In the genomic region with DNA sequence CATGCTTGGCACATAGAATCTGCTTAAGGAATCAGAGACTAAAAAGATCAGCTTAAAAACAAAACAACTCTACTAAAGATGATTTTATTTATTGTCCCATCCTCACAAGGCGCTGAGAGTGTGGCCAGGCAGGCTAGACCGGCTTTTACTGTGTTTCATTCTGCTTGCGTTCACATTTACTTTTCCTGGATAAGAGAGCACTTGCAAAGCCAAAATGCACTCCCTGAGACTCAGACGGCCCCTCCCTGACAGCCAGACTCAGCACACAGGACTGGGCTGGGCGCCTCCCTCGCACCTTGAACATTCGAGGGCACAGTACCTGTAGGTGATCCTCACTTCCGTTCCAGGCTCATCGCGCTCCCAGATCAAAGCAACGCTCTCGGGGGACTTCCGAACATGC, we compare ENCODE assay signal across 27 cellular contexts. TPM values are rescaled to one million over a fixed set of nuclear protein-coding genes. Genes with fewer than 3 reads are reported as not detected.
A peak's percentile ranks its signal among the peaks of the same experiment; 100 is the strongest.
DNase-seq lines count a peak whose midpoint lies in the region; ATAC-seq and TF ChIP-seq lines count a peak whose summit lies in the region.
"Had no signal": no experiment of that assay in that cellular context is flagged by ENCODE, and none has a peak within 500 bp of the region (broad histone marks: within the 10 kb centered on the region; RNA-seq: fewer than 3 reads in every experiment).

No MANE protein-coding gene starts in this region.

- no peak overlapping the region for H3K4me3 ChIP-seq in transverse colon
- H3K4me3 ChIP-seq in gastroesophageal sphincter: no peak overlapping the region
- no peak overlapping the region for H3K4me3 ChIP-seq in HAP-1
- H3K4me3 ChIP-seq: hepatocyte, skin epidermis had no signal

- H3K9me3 Mint-ChIP-seq in chondrocyte (ENCODE audit: low read depth): no peaks in the 10 kb centered on the region
- H3K9me3 Mint-ChIP-seq in neural crest cell: no peaks in the 10 kb centered on the region
- H3K9me3 Mint-ChIP-seq: activated B cell treated with CpG ODN at 0.5 μM for 24 hours; activated CD8-positive, alpha-beta T cell treated with anti-CD3 and anti-CD28 coated beads for 36 hours; activated naive CD4-positive, alpha-beta T cell treated with anti-CD3 and anti-CD28 coated beads, Interleukin-2, amount 50 U/mL, for 24 hours; activated T-cell treated with anti-CD3 and anti-CD28 coated beads, Interleukin-2, amount 50 U/mL, for 4 hours; memory B cell; naive thymus-derived CD8-positive, alpha-beta T cell; stimulated activated naive CD8-positive, alpha-beta T cell treated with anti-CD3 and anti-CD28 coated beads, Interleukin-15, amount 100 ng/mL, for 72 hours had no signal

- WGBS in transverse colon (ENCODE audit: low coverage in 1 of 2), 2 donors: 91 to 100% methylated on average over 2 to 13 of the region's 13 CpGs
- 93 to 94% methylated on average over 3 to 6 of the region's 13 CpGs for WGBS in gastroesophageal sphincter (ENCODE audit: low coverage in 1 of 2), 2 donors

- no peaks in the 10 kb centered on the region for H3K9me3 ChIP-seq in transverse colon
- no peaks in the 10 kb centered on the region for H3K9me3 ChIP-seq in gastroesophageal sphincter
- no peaks in the 10 kb centered on the region for H3K9me3 ChIP-seq in HAP-1
- H3K9me3 ChIP-seq: BE2C had no signal

- H3K27ac Mint-ChIP-seq in chondrocyte (ENCODE audit: unreplicated experiment): no peak overlapping the region
- peak overlapping the region; percentile 62 for H3K27ac Mint-ChIP-seq in neural crest cell (ENCODE audit: unreplicated experiment)
- H3K27ac Mint-ChIP-seq: activated B cell treated with CpG ODN at 0.5 μM for 24 hours; activated CD8-positive, alpha-beta T cell treated with anti-CD3 and anti-CD28 coated beads for 36 hours; memory B cell; stimulated activated naive CD8-positive, alpha-beta T cell treated with anti-CD3 and anti-CD28 coated beads, Interleukin-15, amount 100 ng/mL, for 72 hours had no signal

- TF ChIP-seq CTCF in chondrocyte (IDR thresholded peaks at IDR 0.05) (no peak), neural crest cell (conservative IDR thresholded peaks at IDR 0.05) (no peak), transverse colon (IDR thresholded peaks at IDR 0.05) (no peak), gastroesophageal sphincter (IDR thresholded peaks at IDR 0.05) (no peak)

- H3K4me3 Mint-ChIP-seq in chondrocyte (ENCODE audit: unreplicated experiment): no peak overlapping the region
- H3K4me3 Mint-ChIP-seq in neural crest cell: no peak overlapping the region
- H3K4me3 Mint-ChIP-seq: activated B cell treated with CpG ODN at 0.5 μM for 24 hours; activated CD8-positive, alpha-beta T cell treated with anti-CD3 and anti-CD28 coated beads for 36 hours; activated naive CD4-positive, alpha-beta T cell treated with anti-CD3 and anti-CD28 coated beads, Interleukin-2, amount 50 U/mL, for 24 hours; activated T-cell treated with anti-CD3 and anti-CD28 coated beads, Interleukin-2, amount 50 U/mL, for 4 hours; memory B cell; stimulated activated naive CD8-positive, alpha-beta T cell treated with anti-CD3 and anti-CD28 coated beads, Interleukin-15, amount 100 ng/mL, for 72 hours had no signal

- no peak for TF ChIP-seq EP300 in transverse colon (IDR thresholded peaks at IDR 0.05; ENCODE audit: low read depth)
- TF ChIP-seq EP300 in gastroesophageal sphincter (IDR thresholded peaks at IDR 0.05): no peak

- in situ Hi-C loops in transverse colon (cut with MboI; ENCODE audit: low pct_ligation_motif_present in 1 of 4, low pct_unique_long_range_greater_than_20kb in 1 of 4, low sequenced_read_pairs in 3 of 4) (no loop called here), HAP-1 (cut with MboI; ENCODE audit: low sequenced_read_pairs) (no loop called here)

- TF ChIP-seq POLR2A in transverse colon (IDR thresholded peaks at IDR 0.05) (no peak), gastroesophageal sphincter (IDR thresholded peaks at IDR 0.05) (no peak)

- intact Hi-C loops in cardiac septum (cut with DNase I): no loop called here
- intact Hi-C loops in Right ventricle myocardium inferior (cut with DNase I): no loop called here
- intact Hi-C loops in transverse colon (cut with DNase I; ENCODE audit: low total_unique reads): no loop called here

- H3K4me1 Mint-ChIP-seq in chondrocyte (ENCODE audit: low read depth) (peaks cover 10% of the 10 kb centered on the region), neural crest cell (peaks cover 23% of the 10 kb centered on the region)

- peaks cover 0 to 6% (median 0%) of the 10 kb centered on the region in 4 donors for H3K36me3 ChIP-seq in transverse colon
- H3K36me3 ChIP-seq in gastroesophageal sphincter: peaks cover 0 to 33% of the 10 kb centered on the region in 2 donors
- no peaks in the 10 kb centered on the region for H3K36me3 ChIP-seq in HAP-1 (replicated peaks)
- H3K36me3 ChIP-seq: BE2C had no signal

- peak; percentile 50 for DNase-seq in cardiac septum (ENCODE audit: low spot score)
- no peak for DNase-seq in Right ventricle myocardium inferior (ENCODE audit: missing footprints)
- peak; percentile 65 for DNase-seq in chondrocyte (ENCODE audit: low spot score)
- no peak for DNase-seq in neural crest cell (ENCODE audit: low read depth, low spot score)
- peak; percentile 6 for DNase-seq in transverse colon
- DNase-seq in NCI-H2227 treated with DMSO at 0.1 percent for 48 hours (lab: John Stamatoyannopoulos, UW): no peak
- DNase-seq in HAP-1 (ENCODE audit: low spot score in 2 of 2): no peak
- DNase-seq: activated B cell treated with CpG ODN at 0.5 μM for 24 hours; activated CD8-positive, alpha-beta T cell treated with anti-CD3 and anti-CD28 coated beads for 36 hours; activated T-cell treated with anti-CD3 and anti-CD28 coated beads, Interleukin-2, amount 50 U/mL, for 4 hours; BE2C; NCI-H1417; NCI-H2107; NCI-H510A treated with DMSO at 0.1 percent for 48 hours; stimulated activated CD4-positive, alpha-beta T cell treated with anti-CD3 and anti-CD28 coated beads, Interleukin-2, amount 100 ng/mL, for 48 hours; stimulated activated naive CD8-positive, alpha-beta T cell treated with anti-CD3 and anti-CD28 coated beads, Interleukin-15, amount 100 ng/mL, for 72 hours had no signal

- H3K27ac ChIP-seq in transverse colon (no peak overlapping the region), gastroesophageal sphincter (no peak overlapping the region)
- H3K27ac ChIP-seq: hepatocyte, parathyroid adenoma had no signal

- H3K4me1 ChIP-seq in transverse colon (peaks cover 10 to 46% (median 37%) of the 10 kb centered on the region in 4 donors), gastroesophageal sphincter (peaks cover 11 to 98% (median 73%) of the 10 kb centered on the region in 3 donors), HAP-1 (no peaks in the 10 kb centered on the region)
- H3K4me1 ChIP-seq: BE2C, parathyroid adenoma had no signal

- H3K27me3 Mint-ChIP-seq in chondrocyte (ENCODE audit: low read depth) (peaks cover 10% of the 10 kb centered on the region), neural crest cell (ENCODE audit: low read depth) (peaks cover 3% of the 10 kb centered on the region)
- H3K27me3 Mint-ChIP-seq: activated B cell treated with CpG ODN at 0.5 μM for 24 hours; activated CD8-positive, alpha-beta T cell treated with anti-CD3 and anti-CD28 coated beads for 36 hours; activated naive CD4-positive, alpha-beta T cell treated with anti-CD3 and anti-CD28 coated beads, Interleukin-2, amount 50 U/mL, for 24 hours; memory B cell; naive thymus-derived CD8-positive, alpha-beta T cell; stimulated activated naive CD8-positive, alpha-beta T cell treated with anti-CD3 and anti-CD28 coated beads, Interleukin-15, amount 100 ng/mL, for 72 hours had no signal

- peaks cover 1% of the 10 kb centered on the region for H3K36me3 Mint-ChIP-seq in chondrocyte (ENCODE audit: low read depth)
- H3K36me3 Mint-ChIP-seq in neural crest cell (ENCODE audit: low read depth): no peaks in the 10 kb centered on the region
- H3K36me3 Mint-ChIP-seq: activated naive CD4-positive, alpha-beta T cell treated with anti-CD3 and anti-CD28 coated beads, Interleukin-2, amount 50 U/mL, for 24 hours had no signal

- no peak for ATAC-seq in Right ventricle myocardium inferior
- no peak for ATAC-seq in gastroesophageal sphincter
- ATAC-seq: activated CD8-positive, alpha-beta T cell treated with anti-CD3 and anti-CD28 coated beads for 36 hours; activated T-cell treated with anti-CD3 and anti-CD28 coated beads, Interleukin-2, amount 50 U/mL, for 4 hours; HCT116; naive thymus-derived CD8-positive, alpha-beta T cell; SK-N-SH treated with all-trans-retinoic acid at 6 μM for 48 hours; stimulated activated naive CD8-positive, alpha-beta T cell treated with anti-CD3 and anti-CD28 coated beads, Interleukin-15, amount 100 ng/mL, for 72 hours had no signal

- H3K27me3 ChIP-seq in transverse colon (no peaks in the 10 kb centered on the region), gastroesophageal sphincter (no peaks in the 10 kb centered on the region), HAP-1 (ENCODE audit: low read depth) (no peaks in the 10 kb centered on the region)
- H3K27me3 ChIP-seq: hepatocyte had no signal

RNA-seq across cellular contexts. Expression of gene ACSS1, which starts 10.2 kb away (rescaled TPM):
- total RNA-seq in cardiac septum (47.6 TPM), Right ventricle myocardium inferior (135 TPM), chondrocyte (1.5 to 5.5 TPM (median 5.5 TPM) in 3 replicates), neural crest cell (13.1 and 14.0 TPM in 2 replicates), transverse colon (10 to 100 TPM; 30.3 to 64.7 (median 51.6) TPM), gastroesophageal sphincter (100 to 1,000 TPM in 1 of 4 donors, 10 to 100 TPM in 3; 44.7 to 105 (median 61.6) TPM)
- total RNA-seq: G401 had no signal

RNA-seq across cellular contexts. Expression of gene VSX1, which starts 34.2 kb away (rescaled TPM):
- 0.54 TPM for total RNA-seq in cardiac septum
- total RNA-seq in Right ventricle myocardium inferior: 0.14 TPM
- total RNA-seq in chondrocyte: not detected in 3 replicates
- 3.8 and 4.2 TPM in 2 replicates for total RNA-seq in neural crest cell
- under 1 TPM in 1 of 4 donors, not detected in 3; 0.16 TPM for total RNA-seq in transverse colon
- total RNA-seq in gastroesophageal sphincter: not detected
- total RNA-seq: activated B cell treated with CpG ODN at 0.5 μM for 24 hours; activated CD8-positive, alpha-beta T cell treated with anti-CD3 and anti-CD28 coated beads for 36 hours; activated T-cell treated with anti-CD3 and anti-CD28 coated beads, Interleukin-2, amount 50 U/mL, for 4 hours; G401; hepatocyte; naive thymus-derived CD8-positive, alpha-beta T cell; ureter had no signal

RNA-seq across cellular contexts. Expression of gene APMAP, which starts 55.2 kb away (rescaled TPM):
- 28.2 TPM for total RNA-seq in cardiac septum
- 26.8 TPM for total RNA-seq in Right ventricle myocardium inferior
- 77.7 to 82.2 TPM (median 79.9 TPM) in 3 replicates for total RNA-seq in chondrocyte
- total RNA-seq in neural crest cell: 85.0 and 88.6 TPM in 2 replicates
- total RNA-seq in transverse colon: 10 to 100 TPM; 14.9 to 88.6 (median 50.2) TPM
- total RNA-seq in gastroesophageal sphincter: 10 to 100 TPM; 24.3 to 46.8 (median 35.9) TPM

Comparison
In these comparisons a context has a peak if more than half of its experiments do, and no peak if none do; other contexts are left out.
1. DNase-seq: peak in cardiac septum (single experiment), chondrocyte (single experiment) and transverse colon (single experiment); none in Right ventricle myocardium inferior (single experiment), neural crest cell (single experiment), NCI-H2227 treated with DMSO at 0.1 percent for 48 hours (single experiment) and HAP-1 (0 of 2).